In the genomic region with DNA sequence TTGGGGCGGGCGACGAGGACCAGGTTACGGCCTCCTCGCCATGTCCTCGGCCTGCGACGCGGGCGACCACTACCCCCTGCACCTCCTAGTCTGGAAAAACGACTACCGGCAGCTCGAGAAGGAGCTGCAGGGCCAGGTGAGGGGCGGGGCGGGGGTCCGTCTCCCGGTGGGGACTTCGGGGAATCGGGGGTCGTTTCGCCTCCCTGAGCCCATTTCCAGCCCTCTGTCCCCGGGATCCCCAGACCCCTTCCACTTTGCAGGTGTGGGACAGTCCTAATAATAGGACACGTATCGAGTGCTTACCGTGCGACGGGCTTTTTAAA, we compare ENCODE assay signal across 8 cellular contexts. TPM values are rescaled to one million over a fixed set of nuclear protein-coding genes. Genes with fewer than 3 reads are reported as not detected.
A peak's percentile ranks its signal among the peaks of the same experiment; 100 is the strongest.
DNase-seq lines count a peak whose midpoint lies in the region; TF ChIP-seq lines count a peak whose summit lies in the region.

No MANE protein-coding gene starts in this region.

- no peaks in the 10 kb centered on the region for H4K20me1 ChIP-seq in OCI-LY7 (ENCODE audit: insufficient read depth, low read length)

- intact Hi-C loops in OCI-LY7 (cut with micrococcal nuclease; ENCODE audit: unreplicated experiment), result loop anchor here (2.0 kb wide), 1 partner anchor 49 kb away; a partner anchor contains a TSS

- H3K4me1 Mint-ChIP-seq in CD8-positive, alpha-beta memory T cell, result peaks cover 64 to 82% (median 76%) of the 10 kb centered on the region in 3 donors

- H3K36me3 ChIP-seq in CD8-positive, alpha-beta memory T cell (ENCODE audit: insufficient read depth, low read length), result no peaks in the 10 kb centered on the region
- H3K36me3 ChIP-seq in OCI-LY7 (ENCODE audit: insufficient read depth, low read length), result peaks cover 30% of the 10 kb centered on the region
- no peaks in the 10 kb centered on the region for H3K36me3 ChIP-seq in parathyroid adenoma (ENCODE audit: control insufficient read depth, insufficient read depth, low read length)

- H3K36me3 Mint-ChIP-seq in CD8-positive, alpha-beta memory T cell, result peaks cover 0 to 31% (median 0%) of the 10 kb centered on the region in 3 donors

- H3K79me2 ChIP-seq in OCI-LY7 (ENCODE audit: insufficient read depth, low read depth, low read length), result peaks cover 71% of the 10 kb centered on the region
- peaks cover 14% of the 10 kb centered on the region for H3K79me2 ChIP-seq in parathyroid adenoma

- H3K4me3 ChIP-seq in CD8-positive, alpha-beta memory T cell (ENCODE audit: low read length), result peak overlapping the region; percentile 89
- H3K4me3 ChIP-seq in OCI-LY7 (ENCODE audit: low read depth, low read length, poor library complexity, severe bottlenecking) (peak overlapping the region; percentile 96), epithelial cell of proximal tubule (ENCODE audit: low read depth, low read length) (peak overlapping the region; percentile 75), parathyroid adenoma (ENCODE audit: low read depth, low read length) (peak overlapping the region; percentile 75)

- H3K4me2 ChIP-seq in OCI-LY7 (ENCODE audit: low read length), result peak overlapping the region; percentile 91
- peak overlapping the region; percentile 70 for H3K4me2 ChIP-seq in parathyroid adenoma (ENCODE audit: low read length)

- H3K27me3 Mint-ChIP-seq in CD8-positive, alpha-beta memory T cell, result no peaks in the 10 kb centered on the region

- TF ChIP-seq CTCF in OCI-LY7 (conservative IDR thresholded peaks at IDR 0.05; ENCODE audit: low read length) (no peak), epithelial cell of proximal tubule (conservative IDR thresholded peaks at IDR 0.05; ENCODE audit: low read depth, low read length) (no peak), parathyroid adenoma (IDR thresholded peaks at IDR 0.05) (no peak)

- no TSS peak for BruUV-seq in OCI-LY7 (replicated peaks; lab: Mats Ljungman, UMichigan)

- H3K9ac ChIP-seq in parathyroid adenoma, result no peak overlapping the region

- H3K27me3 ChIP-seq in CD8-positive, alpha-beta memory T cell (ENCODE audit: insufficient read depth, low read length, poor library complexity, severe bottlenecking), result no peaks in the 10 kb centered on the region
- H3K27me3 ChIP-seq in parathyroid adenoma (ENCODE audit: control insufficient read depth, insufficient read depth, low read length), result no peaks in the 10 kb centered on the region

- peak overlapping the region; percentile 94 for H3K27ac ChIP-seq in CD8-positive, alpha-beta memory T cell (ENCODE audit: low read depth, low read length)
- peak overlapping the region; percentile 92 for H3K27ac ChIP-seq in OCI-LY7 (ENCODE audit: low read depth, low read length, poor library complexity, severe bottlenecking)
- H3K27ac ChIP-seq in parathyroid adenoma, result no peak overlapping the region

- POLR2A ChIA-PET in CD8-positive, alpha-beta memory T cell (lab: Charles Lee), result interaction anchor here (1.1 kb wide), 1 partner anchor 99 kb away, joined by 3 read pairs; a partner anchor contains a TSS
- POLR2A ChIA-PET in OCI-LY7 (lab: Charles Lee), result interaction anchor here (0.6 to 3.5 kb wide), 4 partner anchors 12 to 1775 kb away, joined by 3 to 48 read pairs (median 5); no protein-coding TSS in a partner anchor

- CTCF ChIA-PET in CD8-positive, alpha-beta memory T cell (lab: Charles Lee), result interaction anchor here (1.1 to 1.5 kb wide), 2 partner anchors 14 to 155 kb away, joined by 3 read pairs; no protein-coding TSS in a partner anchor
- CTCF ChIA-PET in OCI-LY7 (lab: Charles Lee; ENCODE audit: unreplicated experiment), result interaction anchor here (0.6 kb wide), 1 partner anchor 46 kb away, joined by 9 read pairs; no protein-coding TSS in a partner anchor

- peak overlapping the region in 7 of 8 donors; percentile 63 to 100 (median 97) for H3K27ac Mint-ChIP-seq in CD8-positive, alpha-beta memory T cell

- H2AFZ ChIP-seq in OCI-LY7 (ENCODE audit: low read length), result no peak overlapping the region
- H2AFZ ChIP-seq in parathyroid adenoma, result peak overlapping the region; percentile 84

- peak overlapping the region; percentile 97 to 100 (median 100) for H3K4me3 Mint-ChIP-seq in CD8-positive, alpha-beta memory T cell

- H3K4me1 ChIP-seq in CD8-positive, alpha-beta memory T cell (ENCODE audit: insufficient read depth, low read length), result peaks cover 50% of the 10 kb centered on the region
- H3K4me1 ChIP-seq in OCI-LY7 (ENCODE audit: insufficient read depth, low read length, poor library complexity, severe bottlenecking) (peaks cover 61% of the 10 kb centered on the region), parathyroid adenoma (peaks cover 4% of the 10 kb centered on the region)

- no peaks in the 10 kb centered on the region for H3K9me2 ChIP-seq in OCI-LY7 (ENCODE audit: insufficient read depth, low read length)

- no peaks in the 10 kb centered on the region for H3K9me3 Mint-ChIP-seq in CD8-positive, alpha-beta memory T cell

- no peak for DNase-seq in CD8-positive, alpha-beta memory T cell
- DNase-seq in OCI-LY7 (ENCODE audit: low spot score) (no peak), epithelial cell of proximal tubule (ENCODE audit: low read depth) (no peak), GM19238 (ENCODE audit: insufficient read length, low spot score) (no peak), occipital lobe (lab: John Stamatoyannopoulos, UW) (no peak), HUDEP-2 (lab: John Stamatoyannopoulos, UW; ENCODE audit: unreplicated experiment in 76 of 76) (no peak), islet precursor cell (no peak)

- H3K9me3 ChIP-seq in CD8-positive, alpha-beta memory T cell (ENCODE audit: low read length), result no peaks in the 10 kb centered on the region
- H3K9me3 ChIP-seq in OCI-LY7 (ENCODE audit: low read length), result no peaks in the 10 kb centered on the region
- H3K9me3 ChIP-seq in parathyroid adenoma (ENCODE audit: control insufficient read depth, low read length), result no peaks in the 10 kb centered on the region

RNA-seq across cellular contexts. Expression of a gene that starts 0.4 kb away (rescaled TPM):
- total RNA-seq in CD8-positive, alpha-beta memory T cell, result 10 to 100 TPM; 38.1 to 41.1 TPM
- polyA plus RNA-seq in CD8-positive, alpha-beta memory T cell, result 47.1 TPM
- total RNA-seq in OCI-LY7 (2014; rRNA removed; shearing (Covaris generic)), result 135 and 140 TPM in 2 replicates
- total RNA-seq in OCI-LY7 (2022) (208 and 216 TPM in 2 replicates), epithelial cell of proximal tubule (43.8 and 96.1 TPM in 2 replicates), occipital lobe (20.6 TPM)

RNA-seq across cellular contexts. Expression of a gene that starts 3.4 kb away (rescaled TPM):
- total RNA-seq in CD8-positive, alpha-beta memory T cell, result 10 to 100 TPM; 52.0 to 54.4 TPM
- polyA plus RNA-seq in CD8-positive, alpha-beta memory T cell, result 93.0 TPM
- total RNA-seq in OCI-LY7 (2014; rRNA removed; shearing (Covaris generic)), result 57.1 and 60.6 TPM in 2 replicates
- 123 and 124 TPM in 2 replicates for total RNA-seq in OCI-LY7 (2022)
- total RNA-seq in epithelial cell of proximal tubule, result 19.2 and 20.1 TPM in 2 replicates
- total RNA-seq in occipital lobe, result 27.8 TPM

RNA-seq across cellular contexts. Expression of a gene that starts 48.7 kb away (rescaled TPM):
- 10 to 100 TPM; 11.7 to 12.7 TPM for total RNA-seq in CD8-positive, alpha-beta memory T cell
- polyA plus RNA-seq in CD8-positive, alpha-beta memory T cell, result 17.3 TPM
- 17.0 and 24.4 TPM in 2 replicates for total RNA-seq in OCI-LY7 (2014; rRNA removed; shearing (Covaris generic))
- total RNA-seq in OCI-LY7 (2022) (24.1 and 36.6 TPM in 2 replicates), epithelial cell of proximal tubule (7.1 and 12.6 TPM in 2 replicates), occipital lobe (84.5 TPM)
